Comparison of ENCODE assay signal across 8 cellular contexts in the genomic region with DNA sequence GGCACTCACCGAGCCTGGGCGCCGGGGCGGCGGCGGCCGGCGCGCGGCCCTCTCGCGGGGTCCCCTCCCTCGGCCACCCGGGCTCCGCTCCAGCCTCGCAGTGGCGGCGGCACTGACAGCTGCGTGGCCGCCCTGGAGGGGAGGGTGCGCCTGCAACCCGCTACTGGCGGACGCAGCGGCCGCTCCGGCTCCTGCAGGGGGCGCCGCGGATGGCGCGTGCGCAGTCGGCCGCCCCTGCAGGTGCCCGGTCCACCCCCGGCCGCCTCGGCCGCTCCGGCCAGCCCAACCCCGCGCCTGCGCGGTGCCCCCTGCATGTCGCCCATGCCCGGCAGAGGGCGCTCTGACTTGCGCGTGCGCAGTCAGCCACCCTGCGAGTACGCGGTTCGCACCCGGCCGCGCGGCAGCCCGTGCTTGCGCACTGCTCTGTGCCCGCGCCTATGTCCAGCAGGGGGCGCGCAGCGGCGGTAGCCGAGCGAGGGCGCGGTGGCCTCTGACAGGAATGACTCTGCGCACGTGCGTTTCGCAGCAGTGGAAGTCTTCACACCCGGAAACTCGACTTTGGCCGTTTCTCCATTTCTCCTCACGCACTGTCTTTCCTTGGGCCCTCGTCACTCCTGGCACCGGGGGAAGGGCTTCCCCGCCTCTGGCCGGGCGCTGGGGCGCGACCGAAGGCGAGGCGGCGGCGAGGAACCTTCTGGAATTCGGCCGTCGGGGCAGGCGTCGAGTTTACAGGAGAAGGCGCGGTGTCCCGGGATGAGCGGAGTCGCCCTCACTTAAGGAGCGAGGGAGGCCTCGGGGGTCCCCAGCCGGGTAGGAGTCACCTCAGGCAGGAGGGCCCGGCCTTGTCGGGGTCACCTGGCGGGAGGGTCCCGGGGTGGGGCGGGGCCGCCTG. TPM values are rescaled to one million over a fixed set of nuclear protein-coding genes. Genes with fewer than 3 reads are reported as not detected.
DNase-seq lines count a peak whose midpoint lies in the region; ATAC-seq and TF ChIP-seq lines count a peak whose summit lies in the region.

TSS of gene ABCA3 (minus strand) at position 165 of the 892 bp plus-strand sequence. CDS start 14,262 bp downstream, outside the sequence.

- H3K9me3 ChIP-seq in neural cell (ENCODE audit: low read length) = no peaks in the 10 kb centered on the region

- TF ChIP-seq RAD21 in neural cell (conservative IDR thresholded peaks at IDR 0.05) = peak; percentile 85

- H3K4me1 Mint-ChIP-seq in stimulated activated naive CD8-positive, alpha-beta T cell treated with anti-CD3 and anti-CD28 coated beads, Interleukin-15, amount 100 ng/mL, for 72 hours = peaks cover 28% of the 10 kb centered on the region

- H3K9me3 Mint-ChIP-seq in stimulated activated naive CD8-positive, alpha-beta T cell treated with anti-CD3 and anti-CD28 coated beads, Interleukin-15, amount 100 ng/mL, for 72 hours = no peaks in the 10 kb centered on the region

- H3K27me3 ChIP-seq in neural cell (ENCODE audit: insufficient read depth, low read depth, low read length) = no peaks in the 10 kb centered on the region

- H3K36me3 ChIP-seq in neural cell (ENCODE audit: insufficient read depth, low read length) = no peaks in the 10 kb centered on the region

- H3F3A ChIP-seq in neural cell (ENCODE audit: insufficient read depth, low read length, poor library complexity, severe bottlenecking) = no peaks in the 10 kb centered on the region

- H3K4me2 ChIP-seq in neural cell (ENCODE audit: low read length) = peak within 1 kb of the TSS; percentile 76

- H3K79me2 ChIP-seq in neural cell (replicated peaks; ENCODE audit: insufficient read depth, low read length) = peaks cover 20% of the 10 kb centered on the region

- H3K27me3 Mint-ChIP-seq in stimulated activated naive CD8-positive, alpha-beta T cell treated with anti-CD3 and anti-CD28 coated beads, Interleukin-15, amount 100 ng/mL, for 72 hours = peaks cover 32% of the 10 kb centered on the region

- H3K27ac Mint-ChIP-seq in stimulated activated naive CD8-positive, alpha-beta T cell treated with anti-CD3 and anti-CD28 coated beads, Interleukin-15, amount 100 ng/mL, for 72 hours = peak within 1 kb of the TSS in 1 of 2 donors; percentile 59

- TF ChIP-seq CTCF in LNCaP clone FGC (IDR thresholded peaks at IDR 0.05; ENCODE audit: control insufficient read depth, extremely low read depth, insufficient read depth) (peak; percentile 98), neural cell (IDR thresholded peaks at IDR 0.05; ENCODE audit: poor library complexity, severe bottlenecking) (peak; percentile 100)

- H3K4me3 Mint-ChIP-seq in stimulated activated naive CD8-positive, alpha-beta T cell treated with anti-CD3 and anti-CD28 coated beads, Interleukin-15, amount 100 ng/mL, for 72 hours = peak within 1 kb of the TSS; percentile 83 to 85

- peak within 1 kb of the TSS; percentile 45 for H2AFZ ChIP-seq in neural cell (ENCODE audit: low read depth, low read length)

- DNase-seq in ELR (ENCODE audit: low read depth) (peak; percentile 81), H4 (ENCODE audit: low spot score) (peak; percentile 87), LNCaP clone FGC (ENCODE audit: low read depth) (peak; percentile 70), RPMI8226 (peak; percentile 94), fibroblast of the conjunctiva (ENCODE audit: low read depth) (peak; percentile 84)
- peak; percentile 92 for DNase-seq in activated effector memory CD4-positive, alpha-beta T cell treated with Interleukin-2 at 50 U/mL for 16 hours
- peak; percentile 99 to 100 for DNase-seq in stimulated activated naive CD8-positive, alpha-beta T cell treated with anti-CD3 and anti-CD28 coated beads, Interleukin-15, amount 100 ng/mL, for 72 hours

- peak within 1 kb of the TSS; percentile 71 for H3K4me3 ChIP-seq in LNCaP clone FGC (ENCODE audit: low read depth, low read length)
- H3K4me3 ChIP-seq in neural cell (ENCODE audit: low read length) = peak within 1 kb of the TSS; percentile 99

- peak within 1 kb of the TSS; percentile 83 for H3K9ac ChIP-seq in neural cell (ENCODE audit: low read length)

- ATAC-seq in stimulated activated naive CD8-positive, alpha-beta T cell treated with anti-CD3 and anti-CD28 coated beads, Interleukin-15, amount 100 ng/mL, for 72 hours = peak; percentile 90

- H3K9me2 ChIP-seq in neural cell (ENCODE audit: insufficient read depth, low read length) = no peaks in the 10 kb centered on the region

- peak; percentile 61 for TF ChIP-seq EP300 in neural cell (conservative IDR thresholded peaks at IDR 0.05; ENCODE audit: poor library complexity, severe bottlenecking)

- H4K20me1 ChIP-seq in neural cell (ENCODE audit: insufficient read depth) = no peaks in the 10 kb centered on the region

- H3K27ac ChIP-seq in neural cell (ENCODE audit: low read length) = peak within 1 kb of the TSS; percentile 72

TF ChIP-seq in neural cell, 6 proteins besides CTCF, POLR2A, EP300 and RAD21:
- peak; percentile 47 for TF ChIP-seq REST (IDR thresholded peaks at IDR 0.05; ENCODE audit: borderline replicate concordance)
- TF ChIP-seq SMC3 (conservative IDR thresholded peaks at IDR 0.05; ENCODE audit: poor library complexity) = peak; percentile 98
- peak; percentile 79 for TF ChIP-seq POLR2AphosphoS5 (IDR thresholded peaks at IDR 0.05)
- peak; percentile 91 for TF ChIP-seq MXI1 (conservative IDR thresholded peaks at IDR 0.05; ENCODE audit: poor library complexity, severe bottlenecking)
- no peak for TF ChIP-seq TAF1 (IDR thresholded peaks at IDR 0.05; ENCODE audit: low read depth)

RNA-seq across cellular contexts. Expression of gene ABCA3, which starts in this region (rescaled TPM):
- 0.25 and 0.41 TPM in 2 replicates for total RNA-seq in H4 (2014; rRNA removed; shearing (Covaris generic))
- polyA plus RNA-seq in neural cell = 30.7 and 34.1 TPM in 2 replicates
- 55.1 and 61.6 TPM in 2 replicates for polyA minus RNA-seq in neural cell

Comparison
In these comparisons a context has a peak if more than half of its experiments do, and no peak if none do; other contexts are left out.
1. Peak in every context shown above with its lines: DNase-seq, ATAC-seq, H3K4me3 ChIP-seq and H3K27ac ChIP-seq.
2. Peak in DNase-seq in H4; RNA of the gene not detected or under 1 TPM.